In the genomic region with DNA sequence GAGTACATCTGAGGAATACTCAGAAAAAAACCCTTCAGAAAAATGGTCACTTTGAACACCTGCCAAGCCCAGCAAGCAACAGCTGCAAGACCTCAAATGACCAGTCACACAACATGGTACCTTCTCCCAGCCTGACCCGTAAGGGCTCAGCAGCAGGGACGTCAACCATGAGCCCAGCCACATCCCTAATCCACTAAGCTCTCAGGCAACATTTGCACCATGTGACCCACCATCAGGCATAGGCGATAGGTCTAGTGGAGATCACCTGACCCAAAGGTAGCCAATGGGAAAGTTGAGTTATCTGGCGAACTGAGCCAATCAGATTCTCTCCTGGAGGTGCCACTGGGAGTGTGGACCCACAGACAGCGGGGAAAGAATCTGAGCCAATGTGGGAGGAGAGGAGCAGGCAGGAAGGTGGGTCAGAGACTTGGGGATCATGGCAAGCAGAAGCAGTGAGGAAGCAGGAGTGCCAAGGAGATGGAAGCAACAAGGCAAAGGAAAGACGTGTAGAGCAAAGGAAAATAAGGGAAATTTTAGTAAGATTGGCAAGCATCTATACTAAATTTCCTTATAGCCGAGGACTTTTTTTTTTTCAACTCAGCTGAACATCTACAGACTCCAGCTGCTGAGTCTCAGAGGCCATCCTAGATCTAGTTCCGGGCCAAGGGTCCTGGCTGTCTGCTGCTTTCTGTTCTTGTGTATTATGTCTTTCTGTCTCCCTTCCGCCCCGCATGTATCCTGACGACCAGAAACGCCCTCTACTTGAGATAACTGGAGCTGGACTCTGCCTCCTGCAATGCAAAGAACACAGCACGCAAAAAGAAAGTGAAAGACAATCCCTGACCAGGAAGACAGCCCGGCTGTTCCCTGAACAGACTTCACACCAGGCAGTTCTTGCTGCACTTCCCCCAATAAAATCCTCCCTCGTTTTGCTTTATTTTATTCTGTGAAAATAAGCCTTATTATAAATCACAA, we compare ENCODE assay signal across 1 cellular context.
TF ChIP-seq lines count a peak whose summit lies in the region.

No MANE protein-coding gene starts in this region.

TF ChIP-seq in endothelial cell of umbilical vein, 7 proteins besides CTCF, POLR2A, EP300 and RAD21:
- TF ChIP-seq MYC (IDR thresholded peaks at IDR 0.05; ENCODE audit: low read depth, low read length) (no peak), JUN (IDR thresholded peaks at IDR 0.05; ENCODE audit: borderline replicate concordance, insufficient read depth, insufficient read length, low read depth) (no peak), EZH2 (IDR thresholded peaks at IDR 0.05; ENCODE audit: borderline replicate concordance, low read depth, low read length, severe bottlenecking) (no peak), POLR2AphosphoS5 (IDR thresholded peaks at IDR 0.05; ENCODE audit: insufficient read depth, low read depth, low read length) (no peak), FOS (IDR thresholded peaks at IDR 0.05; ENCODE audit: borderline replicate concordance, insufficient read depth, low read length) (no peak), GATA2 (IDR thresholded peaks at IDR 0.05; ENCODE audit: insufficient read depth, insufficient read length, low read depth, low read length) (no peak)
- TF ChIP-seq, protein P1, sequence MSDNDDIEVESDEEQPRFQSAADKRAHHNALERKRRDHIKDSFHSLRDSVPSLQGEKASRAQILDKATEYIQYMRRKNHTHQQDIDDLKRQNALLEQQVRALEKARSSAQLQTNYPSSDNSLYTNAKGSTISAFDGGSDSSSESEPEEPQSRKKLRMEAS (IDR thresholded peaks at IDR 0.05; ENCODE audit: insufficient read depth, insufficient read length) = no peak
